In genomic region chr4:186758929-186759682, GRCh38 we compare ENCODE assay signal across 1 cellular context.
TF ChIP-seq lines count a peak whose summit lies in the region.

No MANE protein-coding gene starts in this region.

TF ChIP-seq in K562, 482 proteins besides CTCF, POLR2A, EP300 and RAD21 (continued from another document and continues in another):
- TF ChIP-seq ZNF76 (CRISPR knock-in tag; IDR thresholded peaks at IDR 0.05; ENCODE audit: borderline replicate concordance) (no peak), MCM3 (IDR thresholded peaks at IDR 0.05) (no peak), MEIS2 (IDR thresholded peaks at IDR 0.05; ENCODE audit: partially characterized antibody) (no peak), POLR2AphosphoS5 (IDR thresholded peaks at IDR 0.05; ENCODE audit: control insufficient read depth, insufficient read depth, low read depth, low read length) (peak; percentile 53), SUPT5H (IDR thresholded peaks at IDR 0.05) (peak; percentile 67), HDAC6 (IDR thresholded peaks at IDR 0.05; ENCODE audit: low read depth, low read length) (no peak), PURB (CRISPR knock-in tag; IDR thresholded peaks at IDR 0.05; ENCODE audit: low read depth) (no peak), ZC3H4 (CRISPR knock-in tag; IDR thresholded peaks at IDR 0.05; ENCODE audit: borderline replicate concordance) (no peak), ETS2 (tag; IDR thresholded peaks at IDR 0.05; ENCODE audit: borderline replicate concordance, poor library complexity, severe bottlenecking) (no peak), MYC (IDR thresholded peaks at IDR 0.05; ENCODE audit: low read depth, low read length) (peak; percentile 89), MYC (CRISPR knock-in tag; IDR thresholded peaks at IDR 0.05; ENCODE audit: borderline replicate concordance, low read depth) (no peak), FOXK2 (conservative IDR thresholded peaks at IDR 0.05 in 1 of 2, IDR thresholded peaks at IDR 0.05 in 1 of 2; ENCODE audit: low read depth in 2 of 2) (peak in 1 of 2 experiments; percentile 68; a peak in 3 of 4 replicates), SAP30 (IDR thresholded peaks at IDR 0.05; ENCODE audit: borderline replicate concordance, insufficient read depth, low read depth, low read length, poor library complexity, severe bottlenecking) (no peak), TCF7 (IDR thresholded peaks at IDR 0.05; ENCODE audit: borderline replicate concordance) (no peak), ZNF280B (CRISPR knock-in tag; IDR thresholded peaks at IDR 0.05) (no peak), ZFP30 (CRISPR knock-in tag; IDR thresholded peaks at IDR 0.05; ENCODE audit: borderline replicate concordance) (no peak), MAFK (IDR thresholded peaks at IDR 0.05; ENCODE audit: low read length) (no peak), PRPF4 (IDR thresholded peaks at IDR 0.05; ENCODE audit: insufficient read depth, low read depth, low read length, poor library complexity, severe bottlenecking) (no peak), PHF20 (IDR thresholded peaks at IDR 0.05; ENCODE audit: partially characterized antibody) (no peak), ZNF143 (CRISPR knock-in tag; IDR thresholded peaks at IDR 0.05) (no peak), TAF1 (IDR thresholded peaks at IDR 0.05; ENCODE audit: control insufficient read depth, extremely low read depth, insufficient read depth, low read length, severe bottlenecking) (peak; percentile 52), GABPB1 (CRISPR knock-in tag; IDR thresholded peaks at IDR 0.05) (no peak), POLR3A (IDR thresholded peaks at IDR 0.05; ENCODE audit: borderline replicate concordance, extremely low read depth, insufficient read depth, insufficient read length) (no peak), MXD1 (CRISPR knock-in tag; IDR thresholded peaks at IDR 0.05; ENCODE audit: borderline replicate concordance, poor library complexity, severe bottlenecking) (no peak), SOX6 (IDR thresholded peaks at IDR 0.05) (no peak), ZNF639 (CRISPR knock-in tag; conservative IDR thresholded peaks at IDR 0.05 in 1 of 2, IDR thresholded peaks at IDR 0.05 in 1 of 2) (no peak), ZNF644 (tag; IDR thresholded peaks at IDR 0.05; ENCODE audit: low read depth) (no peak), FUS (optimal IDR thresholded peaks at IDR 0.05; ENCODE audit: low read depth, low read length) (no peak), E2F1 (CRISPR knock-in tag; IDR thresholded peaks at IDR 0.05) (no peak), YBX1 (IDR thresholded peaks at IDR 0.05) (no peak), ZNF512 (tag; IDR thresholded peaks at IDR 0.05) (no peak), RNF219 (CRISPR knock-in tag; IDR thresholded peaks at IDR 0.05) (no peak), JUNB (CRISPR knock-in tag; conservative IDR thresholded peaks at IDR 0.05) (no peak), POU5F1 (IDR thresholded peaks at IDR 0.05; ENCODE audit: borderline replicate concordance, low read depth, low read length, partially characterized antibody) (no peak), GABPB2 (CRISPR knock-in tag; conservative IDR thresholded peaks at IDR 0.05) (no peak), ETS1 (conservative IDR thresholded peaks at IDR 0.05; ENCODE audit: control insufficient read depth, low read depth, low read length) (no peak), ZHX1 (conservative IDR thresholded peaks at IDR 0.05; ENCODE audit: low read length) (no peak), CHCHD3 (CRISPR knock-in tag; IDR thresholded peaks at IDR 0.05) (no peak), NFIC (IDR thresholded peaks at IDR 0.05) (no peak), FOXA3 (CRISPR knock-in tag; conservative IDR thresholded peaks at IDR 0.05 in 1 of 2, IDR thresholded peaks at IDR 0.05 in 1 of 2) (no peak), ZZZ3 (IDR thresholded peaks at IDR 0.05) (no peak), ZBTB1 (CRISPR knock-in tag; IDR thresholded peaks at IDR 0.05; ENCODE audit: borderline replicate concordance, low read depth) (no peak), CCAR2 (IDR thresholded peaks at IDR 0.05; ENCODE audit: low read depth, low read length) (no peak), ETV1 (tag; conservative IDR thresholded peaks at IDR 0.05; ENCODE audit: low read depth) (no peak), L3MBTL2 (IDR thresholded peaks at IDR 0.05) (peak; percentile 51; the same call in 1 of the 2 replicates), DEAF1 (CRISPR knock-in tag; IDR thresholded peaks at IDR 0.05) (no peak), DACH1 (IDR thresholded peaks at IDR 0.05; ENCODE audit: partially characterized antibody) (no peak), KLF13 (tag; IDR thresholded peaks at IDR 0.05; ENCODE audit: borderline replicate concordance, low read depth) (no peak), EWSR1 (IDR thresholded peaks at IDR 0.05; ENCODE audit: borderline replicate concordance, low read depth, partially characterized antibody) (no peak)
